In genomic region chr6:81826785-81827184, GRCh38 we compare ENCODE assay signal across 4 cellular contexts.
TF ChIP-seq lines count a peak whose summit lies in the region.

No MANE protein-coding gene starts in this region.

TF ChIP-seq in A549, 52 proteins besides CTCF, POLR2A, EP300 and RAD21:
- no peak for TF ChIP-seq TP53 (CRISPR knock-in tag; IDR thresholded peaks at IDR 0.05)
- peak; percentile 62 for TF ChIP-seq MAFK (IDR thresholded peaks at IDR 0.05; ENCODE audit: partially characterized antibody)
- no peak for TF ChIP-seq ZSCAN20 (CRISPR knock-in tag; IDR thresholded peaks at IDR 0.05)
TF ChIP-seq in A549: peak in this region for 1.

TF ChIP-seq in IMR-90, 13 proteins besides CTCF, POLR2A, EP300 and RAD21:
- TF ChIP-seq MAFK (IDR thresholded peaks at IDR 0.05; ENCODE audit: low read depth, low read length) (peak; percentile 69), MXI1 (IDR thresholded peaks at IDR 0.05; ENCODE audit: borderline replicate concordance, low read depth, low read length) (no peak), BHLHE40 (IDR thresholded peaks at IDR 0.05; ENCODE audit: low read depth, low read length) (no peak), ELK1 (IDR thresholded peaks at IDR 0.05; ENCODE audit: borderline replicate concordance, low read depth, low read length) (no peak)

TF ChIP-seq in K562, 482 proteins besides CTCF, POLR2A, EP300 and RAD21:
- TF ChIP-seq SRSF9 (IDR thresholded peaks at IDR 0.05; ENCODE audit: borderline replicate concordance, low read depth, low read length), result no peak
- TF ChIP-seq ZNF584 (CRISPR knock-in tag; IDR thresholded peaks at IDR 0.05; ENCODE audit: low read depth), result no peak
- TF ChIP-seq PTTG1 (tag; IDR thresholded peaks at IDR 0.05; ENCODE audit: low read depth), result no peak
- TF ChIP-seq ZNF347 (CRISPR knock-in tag; IDR thresholded peaks at IDR 0.05; ENCODE audit: low read depth), result no peak
- no peak for TF ChIP-seq YY1 (IDR thresholded peaks at IDR 0.05; ENCODE audit: borderline replicate concordance in 1 of 3, control insufficient read depth in 1 of 3, extremely low read depth in 1 of 3, insufficient read depth in 3 of 3, insufficient read length in 1 of 3, insufficient replicate concordance in 2 of 3, low read depth in 1 of 3, low read length in 2 of 3)
- peak; percentile 38; the same call in 1 of the 2 replicates for TF ChIP-seq MAFG (tag; conservative IDR thresholded peaks at IDR 0.05)
- TF ChIP-seq ZNF316 (IDR thresholded peaks at IDR 0.05), result peak; percentile 77
- no peak for TF ChIP-seq MTF1 (CRISPR knock-in tag; IDR thresholded peaks at IDR 0.05; ENCODE audit: borderline replicate concordance)
- peak; percentile 15; the same call in 1 of the 2 replicates for TF ChIP-seq MAFK (IDR thresholded peaks at IDR 0.05; ENCODE audit: low read length)
- TF ChIP-seq C11orf30 (IDR thresholded peaks at IDR 0.05; ENCODE audit: low read depth), result peak; percentile 43; the same call in 1 of the 2 replicates
- TF ChIP-seq BDP1 (IDR thresholded peaks at IDR 0.05; ENCODE audit: insufficient read depth, insufficient read length), result no peak

TF ChIP-seq in H1, 55 proteins besides CTCF, POLR2A, EP300 and RAD21:
- no peak for TF ChIP-seq SIX5 (IDR thresholded peaks at IDR 0.05; ENCODE audit: low read depth, low read length)
- 0 out of 2 replicates have a peak, but pooled peaks have one; percentile 4 for TF ChIP-seq MAFK (IDR thresholded peaks at IDR 0.05; ENCODE audit: low read depth, low read length)
- no peak for TF ChIP-seq ATF2 (IDR thresholded peaks at IDR 0.05; ENCODE audit: low read length)
